ENCODE assay signal across 8 cellular contexts in the genomic region with DNA sequence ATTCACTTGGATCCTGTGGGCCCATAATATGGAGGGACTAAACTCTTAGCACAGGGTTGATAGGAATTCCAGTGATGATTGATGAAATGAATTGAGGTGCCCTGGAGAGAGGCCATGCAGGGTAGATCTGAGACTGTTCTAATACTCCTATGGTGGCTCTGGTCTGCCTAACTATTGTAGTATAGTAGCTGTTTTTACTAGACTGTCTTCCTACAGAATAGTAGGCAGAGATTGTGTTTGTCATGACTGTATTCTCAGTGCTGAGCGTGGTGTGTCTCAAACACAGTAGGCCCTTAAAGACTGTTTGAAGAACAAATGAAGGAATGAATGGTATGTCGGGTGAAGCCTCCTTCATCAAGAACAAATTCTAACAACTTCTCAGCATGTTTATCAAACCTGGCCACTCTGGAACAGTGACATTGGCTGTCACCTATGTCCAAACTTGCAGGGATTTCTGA.
DNase-seq lines count a peak whose midpoint lies in the region; ATAC-seq and TF ChIP-seq lines count a peak whose summit lies in the region.

No MANE protein-coding gene starts in this region.

- no peaks in the 10 kb centered on the region for H3K36me3 Mint-ChIP-seq in activated CD4-positive, alpha-beta T cell treated with anti-CD3 and anti-CD28 coated beads, Interleukin-2, amount 10 ng/mL, durations not matched to agents 24 days and 14 days (ENCODE audit: low read depth)

- H3K4me3 ChIP-seq in psoas muscle = peak overlapping the region; percentile 15

- intact Hi-C loops in psoas muscle (cut with DNase I) = loop anchor here in 1 of 2 donors (5.0 to 10.0 kb wide), 3 partner anchors 81 to 271 kb away; partner anchors contain the start of gene SRSF8
- intact Hi-C loops in activated CD4-positive, alpha-beta T cell treated with anti-CD3 and anti-CD28 coated beads, Interleukin-2, amount 10 ng/mL, durations not matched to agents 24 days and 14 days (cut with micrococcal nuclease) = loop anchor here (1.0 to 5.0 kb wide), 5 partner anchors 7 to 344 kb away; partner anchors contain the start of gene SESN3

- peaks cover 27% of the 10 kb centered on the region for H3K4me1 ChIP-seq in psoas muscle

- peaks cover 16% of the 10 kb centered on the region for H3K4me1 Mint-ChIP-seq in activated CD4-positive, alpha-beta T cell treated with anti-CD3 and anti-CD28 coated beads, Interleukin-2, amount 10 ng/mL, durations not matched to agents 24 days and 14 days

- 58 to 63% (median 59%) methylated on average over 2 of the region's 2 CpGs for WGBS in psoas muscle, 3 donors

- H3K27ac Mint-ChIP-seq in activated CD4-positive, alpha-beta T cell treated with anti-CD3 and anti-CD28 coated beads, Interleukin-2, amount 10 ng/mL, durations not matched to agents 24 days and 14 days = no peak overlapping the region

- H3K27ac ChIP-seq in epithelial cell of prostate (peak overlapping the region; percentile 66), psoas muscle (peak overlapping the region; percentile 76)

- DNase-seq in epithelial cell of prostate (ENCODE audit: low read depth, low spot score) (no peak), psoas muscle (no peak), epidermal melanocyte (ENCODE audit: insufficient read length, low spot score) (no peak), C1 segment of cervical spinal cord (lab: John Stamatoyannopoulos, UW) (no peak), mucosa of gallbladder (ENCODE audit: low spot score) (no peak)
- DNase-seq in activated CD4-positive, alpha-beta T cell treated with anti-CD3 and anti-CD28 coated beads, Interleukin-2, amount 10 ng/mL, durations not matched to agents 24 days and 14 days = no peak

- H3K27me3 ChIP-seq in psoas muscle (ENCODE audit: insufficient read depth in 3 of 3, low read length in 2 of 3) = no peaks in the 10 kb centered on the region

- H3K36me3 ChIP-seq in psoas muscle (ENCODE audit: insufficient read depth in 1 of 2, low read depth in 1 of 2) = no peaks in the 10 kb centered on the region

- peak; percentile 16 for ATAC-seq in GM19395 (IDR thresholded peaks at IDR 0.05; ENCODE audit: unreplicated experiment)
- peak; percentile 9 for ATAC-seq in HG03159 (IDR thresholded peaks at IDR 0.05; ENCODE audit: unreplicated experiment)
- peak in 3 of 4 donors; percentile 16 to 31 (median 21) for ATAC-seq in psoas muscle

- no peaks in the 10 kb centered on the region for H3K9me3 Mint-ChIP-seq in activated CD4-positive, alpha-beta T cell treated with anti-CD3 and anti-CD28 coated beads, Interleukin-2, amount 10 ng/mL, durations not matched to agents 24 days and 14 days

- H3K27me3 Mint-ChIP-seq in activated CD4-positive, alpha-beta T cell treated with anti-CD3 and anti-CD28 coated beads, Interleukin-2, amount 10 ng/mL, durations not matched to agents 24 days and 14 days = peaks cover 2% of the 10 kb centered on the region

- no peak overlapping the region for H3K4me3 Mint-ChIP-seq in activated CD4-positive, alpha-beta T cell treated with anti-CD3 and anti-CD28 coated beads, Interleukin-2, amount 10 ng/mL, durations not matched to agents 24 days and 14 days

- no peak for TF ChIP-seq CTCF in psoas muscle (IDR thresholded peaks at IDR 0.05)

- H3K9me3 ChIP-seq in psoas muscle = no peaks in the 10 kb centered on the region
